Comparison of ENCODE assay signal across 8 cellular contexts in the genomic region with DNA sequence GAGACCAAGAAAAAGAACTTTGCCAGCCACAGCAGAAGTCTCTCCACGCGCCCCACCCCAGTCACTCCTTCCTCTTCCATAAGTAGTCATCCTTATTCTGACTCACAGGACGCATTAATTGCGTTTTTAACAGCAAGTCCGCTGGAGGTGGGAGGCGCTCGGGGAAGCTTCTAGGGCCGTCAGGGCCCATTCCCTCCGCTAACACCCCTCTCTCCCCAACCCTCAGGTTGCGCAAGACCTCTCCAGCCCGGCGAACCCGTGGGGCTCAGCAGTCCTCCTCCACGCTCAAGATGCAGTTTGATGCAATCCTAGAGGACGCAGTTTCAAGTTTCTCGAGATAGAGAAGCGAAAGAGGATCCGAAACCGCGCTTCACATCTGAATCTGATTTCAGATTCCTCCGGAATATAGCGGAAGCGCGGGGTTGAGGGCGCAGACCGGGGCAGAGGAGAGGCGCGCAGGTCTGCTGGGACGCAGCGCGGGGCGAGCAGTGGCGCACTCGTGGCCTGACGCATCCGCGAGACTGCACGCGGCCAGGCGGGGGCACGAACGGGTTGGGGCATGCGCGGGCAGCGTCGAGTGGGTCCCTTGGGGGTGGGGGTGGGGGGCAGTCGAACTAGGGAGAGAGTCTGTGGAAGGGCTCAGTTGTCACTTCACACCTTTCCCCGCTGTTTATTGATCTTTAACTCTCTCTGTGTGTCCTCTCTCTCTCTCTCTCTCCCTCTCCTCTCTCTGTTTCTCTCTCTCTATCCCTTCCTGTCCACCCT. TPM values are rescaled to one million over a fixed set of nuclear protein-coding genes. Genes with fewer than 3 reads are reported as not detected.
DNase-seq lines count a peak whose midpoint lies in the region; ATAC-seq and TF ChIP-seq lines count a peak whose summit lies in the region.

No MANE protein-coding gene starts in this region.

- H3K27ac ChIP-seq in C4-2B = peak overlapping the region; percentile 11
- H3K27ac ChIP-seq in mucosa of rectum (ENCODE audit: low read depth in 2 of 2, low read length in 2 of 2) = peak overlapping the region; percentile 61 to 63

- H3K4me1 Mint-ChIP-seq in stimulated activated memory B cell treated with anti-CD40 and anti-IgM and Interleukin-4, amounts not matched to agents 10 μg/mL and 1 μg/mL and 100 μg/mL, for 72 hours = peaks cover 46% of the 10 kb centered on the region

- ATAC-seq in GM19023 (IDR thresholded peaks at IDR 0.05; ENCODE audit: unreplicated experiment) (peak; percentile 87), HG03139 (IDR thresholded peaks at IDR 0.05; ENCODE audit: unreplicated experiment) (peak; percentile 78), esophagus mucosa (peak; percentile 82)
- peak; percentile 97 for ATAC-seq in stimulated activated memory B cell treated with anti-CD40 and anti-IgM and Interleukin-4, amounts not matched to agents 10 μg/mL and 1 μg/mL and 100 μg/mL, for 72 hours

- no peaks in the 10 kb centered on the region for H3K9me3 Mint-ChIP-seq in stimulated activated memory B cell treated with anti-CD40 and anti-IgM and Interleukin-4, amounts not matched to agents 10 μg/mL and 1 μg/mL and 100 μg/mL, for 72 hours

- peak overlapping the region; percentile 47 to 51 for H3K9ac ChIP-seq in mucosa of rectum (ENCODE audit: low read depth in 1 of 2, low read length in 2 of 2)

- H3K36me3 Mint-ChIP-seq in stimulated activated memory B cell treated with anti-CD40 and anti-IgM and Interleukin-4, amounts not matched to agents 10 μg/mL and 1 μg/mL and 100 μg/mL, for 72 hours = no peaks in the 10 kb centered on the region

- peak overlapping the region; percentile 55 to 58 for H3K4me3 ChIP-seq in mucosa of rectum (ENCODE audit: low read length in 2 of 2)

- H3K27me3 ChIP-seq in mucosa of rectum (ENCODE audit: control insufficient read depth in 2 of 2, insufficient read depth in 2 of 2, low read length in 2 of 2) = no peaks in the 10 kb centered on the region

- peak; percentile 17 for DNase-seq in NCI-H82 treated with DMSO at 0.1 percent for 48 hours (lab: John Stamatoyannopoulos, UW; ENCODE audit: unreplicated experiment)
- peak; percentile 54 for DNase-seq in activated T-cell treated with anti-CD3 and anti-CD28 coated beads for 24 hours (ENCODE audit: low read depth)

- H3K27ac Mint-ChIP-seq in stimulated activated memory B cell treated with anti-CD40 and anti-IgM and Interleukin-4, amounts not matched to agents 10 μg/mL and 1 μg/mL and 100 μg/mL, for 72 hours = peak overlapping the region; percentile 87

- TF ChIP-seq CTCF in C4-2B (conservative IDR thresholded peaks at IDR 0.05) = no peak; the same call in 1 of the 2 replicates

- peaks cover 6 to 13% of the 10 kb centered on the region in 2 donors for H3K4me1 ChIP-seq in mucosa of rectum (ENCODE audit: control insufficient read depth in 2 of 2, insufficient read depth in 2 of 2, low read length in 2 of 2)

- H3K27me3 Mint-ChIP-seq in stimulated activated memory B cell treated with anti-CD40 and anti-IgM and Interleukin-4, amounts not matched to agents 10 μg/mL and 1 μg/mL and 100 μg/mL, for 72 hours = no peaks in the 10 kb centered on the region

- H3K36me3 ChIP-seq in mucosa of rectum (ENCODE audit: control insufficient read depth in 2 of 2, insufficient read depth in 2 of 2, low read length in 2 of 2) = no peaks in the 10 kb centered on the region

- no peaks in the 10 kb centered on the region for H3K9me3 ChIP-seq in mucosa of rectum (ENCODE audit: control insufficient read depth in 2 of 2, low read length in 2 of 2)

- peak overlapping the region; percentile 81 for H3K4me3 Mint-ChIP-seq in stimulated activated memory B cell treated with anti-CD40 and anti-IgM and Interleukin-4, amounts not matched to agents 10 μg/mL and 1 μg/mL and 100 μg/mL, for 72 hours

RNA-seq across cellular contexts. Expression of a gene that starts 37.8 kb away (rescaled TPM):
- 376 TPM for total RNA-seq in esophagus mucosa

Comparison
In these comparisons a context has a peak if more than half of its experiments do, and no peak if none do; other contexts are left out.
1. Peak in every context shown above with its lines: DNase-seq, ATAC-seq, H3K4me3 ChIP-seq and H3K27ac ChIP-seq.